In the genomic region with DNA sequence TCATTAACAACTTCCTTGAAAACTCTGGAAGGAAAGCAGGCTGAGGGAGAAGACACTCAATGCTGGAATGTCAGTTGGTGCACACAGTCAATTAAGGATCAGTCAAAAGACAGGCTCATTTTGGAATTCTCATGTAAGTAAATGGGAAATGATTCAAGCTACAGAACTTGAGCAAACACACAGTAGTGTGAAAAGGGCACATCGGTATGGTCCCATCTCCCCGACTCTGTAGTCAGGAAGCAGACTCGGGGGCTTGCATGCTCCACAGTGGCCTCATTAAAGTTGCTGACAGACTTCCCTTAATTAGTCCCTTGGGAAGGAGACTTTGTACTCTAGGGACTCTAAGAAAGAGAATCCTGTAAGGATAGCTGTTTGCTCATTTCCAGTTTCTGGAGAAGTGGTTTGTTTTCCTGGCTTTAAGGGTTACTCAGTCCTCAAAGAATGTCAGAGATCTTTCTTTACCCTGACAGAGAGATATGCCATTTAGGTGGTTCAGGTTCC, we compare ENCODE assay signal across 1 cellular context.
TF ChIP-seq lines count a peak whose summit lies in the region.

No MANE protein-coding gene starts in this region.

TF ChIP-seq in HEK293, 187 proteins besides CTCF, POLR2A, EP300 and RAD21 (continued from another document):
- TF ChIP-seq, protein P1, sequence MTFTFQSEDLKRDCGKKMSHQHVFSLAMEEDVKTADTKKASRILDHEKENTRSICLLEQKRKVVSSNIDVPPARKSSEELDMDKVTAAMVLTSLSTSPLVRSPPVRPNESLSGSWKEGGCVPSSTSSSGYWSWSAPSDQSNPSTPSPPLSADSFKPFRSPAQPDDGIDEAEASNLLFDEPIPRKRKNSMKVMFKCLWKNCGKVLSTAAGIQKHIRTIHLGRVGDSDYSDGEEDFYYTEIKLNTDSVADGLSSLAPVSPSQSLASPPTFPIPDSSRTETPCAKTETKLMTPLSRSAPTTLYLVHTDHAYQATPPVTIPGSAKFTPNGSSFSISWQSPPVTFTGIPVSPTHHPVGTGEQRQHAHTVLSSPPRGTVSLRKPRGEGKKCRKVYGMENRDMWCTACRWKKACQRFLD (tag by site-specific recombination; IDR thresholded peaks at IDR 0.05): no peak
- peak; percentile 67 for TF ChIP-seq ZNF366 (tag by site-specific recombination; conservative IDR thresholded peaks at IDR 0.05)
- peak; percentile 53; the same call in 1 of the 2 replicates for TF ChIP-seq ZEB2 (tag by site-specific recombination; IDR thresholded peaks at IDR 0.05)
- no peak for TF ChIP-seq ZNF544 (tag by site-specific recombination; IDR thresholded peaks at IDR 0.05)
- TF ChIP-seq ZNF837 (tag by site-specific recombination; IDR thresholded peaks at IDR 0.05): no peak
- peak; percentile 52 for TF ChIP-seq SP7 (tag by site-specific recombination; IDR thresholded peaks at IDR 0.05)
- peak; percentile 37; the same call in 1 of the 2 replicates for TF ChIP-seq ZBTB48 (tag by site-specific recombination; IDR thresholded peaks at IDR 0.05)
- no peak for TF ChIP-seq ZNF571 (tag by site-specific recombination; IDR thresholded peaks at IDR 0.05)
- TF ChIP-seq, protein P2, sequence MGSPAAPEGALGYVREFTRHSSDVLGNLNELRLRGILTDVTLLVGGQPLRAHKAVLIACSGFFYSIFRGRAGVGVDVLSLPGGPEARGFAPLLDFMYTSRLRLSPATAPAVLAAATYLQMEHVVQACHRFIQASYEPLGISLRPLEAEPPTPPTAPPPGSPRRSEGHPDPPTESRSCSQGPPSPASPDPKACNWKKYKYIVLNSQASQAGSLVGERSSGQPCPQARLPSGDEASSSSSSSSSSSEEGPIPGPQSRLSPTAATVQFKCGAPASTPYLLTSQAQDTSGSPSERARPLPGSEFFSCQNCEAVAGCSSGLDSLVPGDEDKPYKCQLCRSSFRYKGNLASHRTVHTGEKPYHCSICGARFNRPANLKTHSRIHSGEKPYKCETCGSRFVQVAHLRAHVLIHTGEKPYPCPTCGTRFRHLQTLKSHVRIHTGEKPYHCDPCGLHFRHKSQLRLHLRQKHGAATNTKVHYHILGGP (tag by site-specific recombination; IDR thresholded peaks at IDR 0.05): peak; percentile 74; the same call in 1 of the 2 replicates
- TF ChIP-seq TCF7L2 (IDR thresholded peaks at IDR 0.05; ENCODE audit: borderline replicate concordance, low read depth, low read length): no peak
- TF ChIP-seq FEZF1 (tag by site-specific recombination; IDR thresholded peaks at IDR 0.05): peak; percentile 91
- TF ChIP-seq GFI1B (tag by site-specific recombination; IDR thresholded peaks at IDR 0.05): no peak
- no peak for TF ChIP-seq ZNF521 (tag by site-specific recombination; IDR thresholded peaks at IDR 0.05)
- TF ChIP-seq, protein P3, sequence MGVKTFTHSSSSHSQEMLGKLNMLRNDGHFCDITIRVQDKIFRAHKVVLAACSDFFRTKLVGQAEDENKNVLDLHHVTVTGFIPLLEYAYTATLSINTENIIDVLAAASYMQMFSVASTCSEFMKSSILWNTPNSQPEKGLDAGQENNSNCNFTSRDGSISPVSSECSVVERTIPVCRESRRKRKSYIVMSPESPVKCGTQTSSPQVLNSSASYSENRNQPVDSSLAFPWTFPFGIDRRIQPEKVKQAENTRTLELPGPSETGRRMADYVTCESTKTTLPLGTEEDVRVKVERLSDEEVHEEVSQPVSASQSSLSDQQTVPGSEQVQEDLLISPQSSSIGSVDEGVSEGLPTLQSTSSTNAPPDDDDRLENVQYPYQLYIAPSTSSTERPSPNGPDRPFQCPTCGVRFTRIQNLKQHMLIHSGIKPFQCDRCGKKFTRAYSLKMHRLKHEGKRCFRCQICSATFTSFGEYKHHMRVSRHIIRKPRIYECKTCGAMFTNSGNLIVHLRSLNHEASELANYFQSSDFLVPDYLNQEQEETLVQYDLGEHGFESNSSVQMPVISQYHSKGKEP (tag by site-specific recombination; IDR thresholded peaks at IDR 0.05): peak; percentile 10; the same call in 1 of the 2 replicates
- no peak for TF ChIP-seq ZFHX2 (tag by site-specific recombination; conservative IDR thresholded peaks at IDR 0.05)
- peak; percentile 76 for TF ChIP-seq OSR2 (tag by site-specific recombination; IDR thresholded peaks at IDR 0.05)
- TF ChIP-seq SP3 (tag by site-specific recombination; IDR thresholded peaks at IDR 0.05): no peak
- no peak for TF ChIP-seq ZNF239 (tag by site-specific recombination; IDR thresholded peaks at IDR 0.05)
- TF ChIP-seq, protein P4, sequence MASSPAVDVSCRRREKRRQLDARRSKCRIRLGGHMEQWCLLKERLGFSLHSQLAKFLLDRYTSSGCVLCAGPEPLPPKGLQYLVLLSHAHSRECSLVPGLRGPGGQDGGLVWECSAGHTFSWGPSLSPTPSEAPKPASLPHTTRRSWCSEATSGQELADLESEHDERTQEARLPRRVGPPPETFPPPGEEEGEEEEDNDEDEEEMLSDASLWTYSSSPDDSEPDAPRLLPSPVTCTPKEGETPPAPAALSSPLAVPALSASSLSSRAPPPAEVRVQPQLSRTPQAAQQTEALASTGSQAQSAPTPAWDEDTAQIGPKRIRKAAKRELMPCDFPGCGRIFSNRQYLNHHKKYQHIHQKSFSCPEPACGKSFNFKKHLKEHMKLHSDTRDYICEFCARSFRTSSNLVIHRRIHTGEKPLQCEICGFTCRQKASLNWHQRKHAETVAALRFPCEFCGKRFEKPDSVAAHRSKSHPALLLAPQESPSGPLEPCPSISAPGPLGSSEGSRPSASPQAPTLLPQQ (tag by site-specific recombination; IDR thresholded peaks at IDR 0.05): peak; percentile 73
- TF ChIP-seq ZNF292 (tag by site-specific recombination; IDR thresholded peaks at IDR 0.05; ENCODE audit: borderline replicate concordance, low read depth): no peak
- no peak for TF ChIP-seq ZNF112 (tag by site-specific recombination; IDR thresholded peaks at IDR 0.05)
- no peak for TF ChIP-seq KLF10 (tag by site-specific recombination; IDR thresholded peaks at IDR 0.05)
- no peak for TF ChIP-seq ZNF701 (tag by site-specific recombination; IDR thresholded peaks at IDR 0.05)
- no peak for TF ChIP-seq ZNF548 (tag by site-specific recombination; IDR thresholded peaks at IDR 0.05)
- peak; percentile 42; the same call in 1 of the 2 replicates for TF ChIP-seq ZNF501 (tag by site-specific recombination; IDR thresholded peaks at IDR 0.05)
- TF ChIP-seq ZNF747 (tag by site-specific recombination; IDR thresholded peaks at IDR 0.05): no peak
- TF ChIP-seq ZFP69B (tag by site-specific recombination; IDR thresholded peaks at IDR 0.05): 0 out of 2 replicates have a peak, but pooled peaks have one; percentile 50
- TF ChIP-seq ZNF10 (tag by site-specific recombination; IDR thresholded peaks at IDR 0.05): no peak
- no peak for TF ChIP-seq ZNF391 (tag by site-specific recombination; IDR thresholded peaks at IDR 0.05; ENCODE audit: borderline replicate concordance, low read depth)
- no peak for TF ChIP-seq ZNF138 (tag by site-specific recombination; IDR thresholded peaks at IDR 0.05; ENCODE audit: borderline replicate concordance)
- 0 out of 2 replicates have a peak, but pooled peaks have one; percentile 37 for TF ChIP-seq ZNF600 (tag by site-specific recombination; IDR thresholded peaks at IDR 0.05)
- no peak for TF ChIP-seq ZNF664 (tag by site-specific recombination; IDR thresholded peaks at IDR 0.05)
- TF ChIP-seq, protein P5, sequence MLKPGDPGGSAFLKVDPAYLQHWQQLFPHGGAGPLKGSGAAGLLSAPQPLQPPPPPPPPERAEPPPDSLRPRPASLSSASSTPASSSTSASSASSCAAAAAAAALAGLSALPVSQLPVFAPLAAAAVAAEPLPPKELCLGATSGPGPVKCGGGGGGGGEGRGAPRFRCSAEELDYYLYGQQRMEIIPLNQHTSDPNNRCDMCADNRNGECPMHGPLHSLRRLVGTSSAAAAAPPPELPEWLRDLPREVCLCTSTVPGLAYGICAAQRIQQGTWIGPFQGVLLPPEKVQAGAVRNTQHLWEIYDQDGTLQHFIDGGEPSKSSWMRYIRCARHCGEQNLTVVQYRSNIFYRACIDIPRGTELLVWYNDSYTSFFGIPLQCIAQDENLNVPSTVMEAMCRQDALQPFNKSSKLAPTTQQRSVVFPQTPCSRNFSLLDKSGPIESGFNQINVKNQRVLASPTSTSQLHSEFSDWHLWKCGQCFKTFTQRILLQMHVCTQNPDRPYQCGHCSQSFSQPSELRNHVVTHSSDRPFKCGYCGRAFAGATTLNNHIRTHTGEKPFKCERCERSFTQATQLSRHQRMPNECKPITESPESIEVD (tag by site-specific recombination; IDR thresholded peaks at IDR 0.05): peak; percentile 81
- TF ChIP-seq, protein P6, sequence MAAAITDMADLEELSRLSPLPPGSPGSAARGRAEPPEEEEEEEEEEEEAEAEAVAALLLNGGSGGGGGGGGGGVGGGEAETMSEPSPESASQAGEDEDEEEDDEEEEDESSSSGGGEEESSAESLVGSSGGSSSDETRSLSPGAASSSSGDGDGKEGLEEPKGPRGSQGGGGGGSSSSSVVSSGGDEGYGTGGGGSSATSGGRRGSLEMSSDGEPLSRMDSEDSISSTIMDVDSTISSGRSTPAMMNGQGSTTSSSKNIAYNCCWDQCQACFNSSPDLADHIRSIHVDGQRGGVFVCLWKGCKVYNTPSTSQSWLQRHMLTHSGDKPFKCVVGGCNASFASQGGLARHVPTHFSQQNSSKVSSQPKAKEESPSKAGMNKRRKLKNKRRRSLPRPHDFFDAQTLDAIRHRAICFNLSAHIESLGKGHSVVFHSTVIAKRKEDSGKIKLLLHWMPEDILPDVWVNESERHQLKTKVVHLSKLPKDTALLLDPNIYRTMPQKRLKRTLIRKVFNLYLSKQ (tag by site-specific recombination; IDR thresholded peaks at IDR 0.05; ENCODE audit: borderline replicate concordance): no peak
- TF ChIP-seq, protein P7, sequence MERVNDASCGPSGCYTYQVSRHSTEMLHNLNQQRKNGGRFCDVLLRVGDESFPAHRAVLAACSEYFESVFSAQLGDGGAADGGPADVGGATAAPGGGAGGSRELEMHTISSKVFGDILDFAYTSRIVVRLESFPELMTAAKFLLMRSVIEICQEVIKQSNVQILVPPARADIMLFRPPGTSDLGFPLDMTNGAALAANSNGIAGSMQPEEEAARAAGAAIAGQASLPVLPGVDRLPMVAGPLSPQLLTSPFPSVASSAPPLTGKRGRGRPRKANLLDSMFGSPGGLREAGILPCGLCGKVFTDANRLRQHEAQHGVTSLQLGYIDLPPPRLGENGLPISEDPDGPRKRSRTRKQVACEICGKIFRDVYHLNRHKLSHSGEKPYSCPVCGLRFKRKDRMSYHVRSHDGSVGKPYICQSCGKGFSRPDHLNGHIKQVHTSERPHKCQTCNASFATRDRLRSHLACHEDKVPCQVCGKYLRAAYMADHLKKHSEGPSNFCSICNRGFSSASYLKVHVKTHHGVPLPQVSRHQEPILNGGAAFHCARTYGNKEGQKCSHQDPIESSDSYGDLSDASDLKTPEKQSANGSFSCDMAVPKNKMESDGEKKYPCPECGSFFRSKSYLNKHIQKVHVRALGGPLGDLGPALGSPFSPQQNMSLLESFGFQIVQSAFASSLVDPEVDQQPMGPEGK (tag by site-specific recombination; IDR thresholded peaks at IDR 0.05): no peak
- TF ChIP-seq TRIM28 (IDR thresholded peaks at IDR 0.05; ENCODE audit: borderline replicate concordance, low read length): peak; percentile 12; the same call in 1 of the 2 replicates
- TF ChIP-seq ZNF843 (tag by site-specific recombination; IDR thresholded peaks at IDR 0.05): peak; percentile 49; the same call in 1 of the 2 replicates
